ENCODE assay signal across 24 cellular contexts in genomic region chr12:90262261-90262660, GRCh38.
DNase-seq lines count a peak whose midpoint lies in the region; ATAC-seq and TF ChIP-seq lines count a peak whose summit lies in the region.
"Had no signal": no experiment of that assay in that cellular context is flagged by ENCODE, and none has a peak within 500 bp of the region (broad histone marks: within the 10 kb centered on the region; RNA-seq: fewer than 3 reads in every experiment).

No MANE protein-coding gene starts in this region.

- H3K4me1 Mint-ChIP-seq in MCF 10A (ENCODE audit: insufficient read depth, unreplicated experiment), result no peaks in the 10 kb centered on the region
- H3K4me1 Mint-ChIP-seq: activated B cell treated with CpG ODN at 0.5 μM for 24 hours, GM23338 had no signal

- H3K4me3 ChIP-seq in breast epithelium, result no peak overlapping the region
- no peak overlapping the region for H3K4me3 ChIP-seq in astrocyte of the spinal cord (ENCODE audit: low read depth, low read length)
- no peak overlapping the region for H3K4me3 ChIP-seq in left ventricle myocardium inferior
- H3K4me3 ChIP-seq: GM23338, K562, right atrium auricular region, tibial artery had no signal

- DNase-seq in MCF 10A (ENCODE audit: unreplicated experiment) (peak; percentile 3), breast epithelium (ENCODE audit: low spot score in 2 of 2) (no peak), astrocyte of the spinal cord (ENCODE audit: low read depth, low spot score) (peak; percentile 10), iris pigment epithelial cell (ENCODE audit: low read depth) (peak; percentile 12), OCI-M2 (lab: John Stamatoyannopoulos, UW; ENCODE audit: unreplicated experiment) (no peak), HT-29 (ENCODE audit: low spot score) (no peak), left ventricle myocardium inferior (no peak)
- DNase-seq: 8988T; activated B cell treated with CpG ODN at 0.5 μM for 24 hours; activated CD8-positive, alpha-beta T cell treated with anti-CD3 and anti-CD28 coated beads, Interleukin-2, amount 10 ng/mL, durations not matched to agents 7 days and 5 days; activated T-cell treated with anti-CD3 and anti-CD28 coated beads, Interleukin-2, amount 50 U/mL, for 4 hours; mesendoderm; NCI-H526; SHP77 treated with DMSO at 0.1 percent for 48 hours; stimulated activated naive CD4-positive, alpha-beta T cell treated with Interleukin-2 at 50 U/mL for 16 hours; tibial artery had no signal

- CTCF ChIA-PET in MCF 10A (lab: Yijun Ruan, JAX), result interaction anchor here (0.7 kb wide), 1 partner anchor 9 kb away, joined by 3 read pairs; no protein-coding TSS in a partner anchor

- H3K27me3 Mint-ChIP-seq in MCF 10A (ENCODE audit: insufficient read depth, unreplicated experiment), result no peaks in the 10 kb centered on the region
- H3K27me3 Mint-ChIP-seq: activated B cell treated with CpG ODN at 0.5 μM for 24 hours had no signal

- no peak overlapping the region for H3K27ac Mint-ChIP-seq in MCF 10A (ENCODE audit: low read depth, unreplicated experiment)
- H3K27ac Mint-ChIP-seq: activated B cell treated with CpG ODN at 0.5 μM for 24 hours; activated CD8-positive, alpha-beta T cell treated with anti-CD3 and anti-CD28 coated beads, Interleukin-2, amount 10 ng/mL, durations not matched to agents 7 days and 5 days; activated naive CD4-positive, alpha-beta T cell treated with anti-CD3 and anti-CD28 coated beads, Interleukin-2, amount 50 U/mL, for 72 hours; GM23338 had no signal

- intact Hi-C loops in MCF 10A (cut with micrococcal nuclease) (no loop called here), breast epithelium (cut with DNase I; ENCODE audit: low total_unique reads) (no loop called here), left ventricle myocardium inferior (cut with micrococcal nuclease) (no loop called here)

- TF ChIP-seq CTCF in MCF 10A (IDR thresholded peaks at IDR 0.05; ENCODE audit: unreplicated experiment) (no peak), breast epithelium (IDR thresholded peaks at IDR 0.05) (no peak), astrocyte of the spinal cord (IDR thresholded peaks at IDR 0.05; ENCODE audit: low read depth, low read length) (no peak), left ventricle myocardium inferior (IDR thresholded peaks at IDR 0.05; ENCODE audit: borderline replicate concordance) (no peak)

- no peak overlapping the region for H3K4me3 Mint-ChIP-seq in MCF 10A (ENCODE audit: unreplicated experiment)
- H3K4me3 Mint-ChIP-seq: activated B cell treated with CpG ODN at 0.5 μM for 24 hours; activated CD8-positive, alpha-beta T cell treated with anti-CD3 and anti-CD28 coated beads, Interleukin-2, amount 10 ng/mL, durations not matched to agents 7 days and 5 days; activated T-cell treated with anti-CD3 and anti-CD28 coated beads, Interleukin-2, amount 50 U/mL, for 4 hours; GM23338; neural crest cell had no signal

- no TSS peak for BruUV-seq in MCF 10A (replicated peaks; lab: Mats Ljungman, UMichigan)

- H3K27me3 ChIP-seq in breast epithelium, result no peaks in the 10 kb centered on the region
- H3K27me3 ChIP-seq in left ventricle myocardium inferior (ENCODE audit: low read depth), result no peaks in the 10 kb centered on the region
- H3K27me3 ChIP-seq: right atrium auricular region, tibial artery had no signal

- ATAC-seq in GM19395 (IDR thresholded peaks at IDR 0.05; ENCODE audit: unreplicated experiment), result no peak
- ATAC-seq: activated CD8-positive, alpha-beta T cell treated with anti-CD3 and anti-CD28 coated beads, Interleukin-2, amount 10 ng/mL, durations not matched to agents 7 days and 5 days; activated naive CD4-positive, alpha-beta T cell treated with anti-CD3 and anti-CD28 coated beads, Interleukin-2, amount 50 U/mL, for 72 hours; activated T-cell treated with anti-CD3 and anti-CD28 coated beads, Interleukin-2, amount 50 U/mL, for 4 hours; GM23338; K562 had no signal

- TF ChIP-seq POLR2A in breast epithelium (IDR thresholded peaks at IDR 0.05), result no peak

- H3K27ac ChIP-seq in breast epithelium (no peak overlapping the region), left ventricle myocardium inferior (replicated peaks) (no peak overlapping the region)
- H3K27ac ChIP-seq: C4-2B, HL-60, right atrium auricular region, tibial artery had no signal

- no peaks in the 10 kb centered on the region for H3K36me3 Mint-ChIP-seq in MCF 10A (ENCODE audit: insufficient read depth, unreplicated experiment)
- H3K36me3 Mint-ChIP-seq: activated naive CD4-positive, alpha-beta T cell treated with anti-CD3 and anti-CD28 coated beads, Interleukin-2, amount 50 U/mL, for 72 hours had no signal

- H3K4me1 ChIP-seq in breast epithelium, result no peaks in the 10 kb centered on the region
- H3K4me1 ChIP-seq in left ventricle myocardium inferior, result peaks cover 2% of the 10 kb centered on the region

- H3K9me3 Mint-ChIP-seq in MCF 10A (ENCODE audit: unreplicated experiment), result no peaks in the 10 kb centered on the region
- H3K9me3 Mint-ChIP-seq: activated naive CD4-positive, alpha-beta T cell treated with anti-CD3 and anti-CD28 coated beads, Interleukin-2, amount 50 U/mL, for 72 hours; activated T-cell treated with anti-CD3 and anti-CD28 coated beads, Interleukin-2, amount 50 U/mL, for 4 hours; GM23338; neural crest cell had no signal

- POLR2A ChIA-PET in MCF 10A (lab: Yijun Ruan, JAX), result interaction anchor here (0.7 kb wide), 2 partner anchors 384 to 757 kb away, joined by 3 to 5 read pairs; no protein-coding TSS in a partner anchor

- H3K9me3 ChIP-seq in breast epithelium, result no peaks in the 10 kb centered on the region
- no peaks in the 10 kb centered on the region for H3K9me3 ChIP-seq in left ventricle myocardium inferior (replicated peaks)
- H3K9me3 ChIP-seq: right atrium auricular region, tibial artery had no signal

- H3K36me3 ChIP-seq in breast epithelium, result no peaks in the 10 kb centered on the region
- H3K36me3 ChIP-seq in left ventricle myocardium inferior, result no peaks in the 10 kb centered on the region
- H3K36me3 ChIP-seq: right atrium auricular region, tibial artery had no signal

- in situ Hi-C loops in astrocyte of the spinal cord (cut with HindIII; ENCODE audit: low sequenced_read_pairs), result no loop called here

Comparison
In these comparisons a context has a peak if more than half of its experiments do, and no peak if none do; other contexts are left out.
1. DNase-seq: peak in MCF 10A (single experiment), astrocyte of the spinal cord (single experiment) and iris pigment epithelial cell (single experiment); none in breast epithelium (0 of 2), OCI-M2 (single experiment), HT-29 (single experiment) and left ventricle myocardium inferior (single experiment).